Comparison of ENCODE assay signal across 14 cellular contexts in the genomic region with DNA sequence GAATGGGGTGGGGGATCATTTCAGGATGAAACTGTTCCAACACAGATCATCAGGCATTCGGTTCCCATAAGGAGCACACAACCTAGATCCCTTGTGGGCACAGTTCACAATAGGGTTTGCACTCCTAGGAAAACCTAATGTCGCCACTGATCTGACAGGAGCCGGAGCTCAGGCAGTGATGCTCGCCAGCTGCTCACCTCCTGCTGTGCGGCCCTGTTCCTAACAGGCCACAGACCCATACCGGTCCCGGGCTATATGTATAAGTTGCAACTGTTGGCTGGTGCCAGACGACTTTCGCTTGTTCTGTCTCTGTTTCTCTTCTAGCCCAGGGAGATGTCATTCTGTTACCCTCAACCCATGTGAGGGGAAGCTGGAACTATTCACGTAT.
A peak's percentile ranks its signal among the peaks of the same experiment; 100 is the strongest.
DNase-seq lines count a peak whose midpoint lies in the region; ATAC-seq, FAIRE-seq and TF ChIP-seq lines count a peak whose summit lies in the region.
"Had no signal": no experiment of that assay in that cellular context is flagged by ENCODE, and none has a peak within 500 bp of the region (broad histone marks: within the 10 kb centered on the region; RNA-seq: fewer than 3 reads in every experiment).

No MANE protein-coding gene starts in this region.

- DNase-seq in DMS153 (lab: John Stamatoyannopoulos, UW) (peak; percentile 65), GM18507 (ENCODE audit: extremely low spot score, insufficient read length, low read depth) (no peak), GM12878 (ENCODE audit: low read depth, low spot score) (no peak), psoas muscle (no peak), Ammon's horn (ENCODE audit: low spot score) (no peak), NCI-H2029 (lab: John Stamatoyannopoulos, UW) (no peak)
- DNase-seq in stimulated activated CD4-positive, alpha-beta T cell treated with anti-CD3 and anti-CD28 coated beads, Interleukin-15, amount 100 ng/mL, for 24 hours, result no peak
- DNase-seq: Calu3; foreskin melanocyte; NCI-H2081; Peyer's patch; stimulated activated CD4-positive, alpha-beta T cell treated with anti-CD3 and anti-CD28 coated beads, Interleukin-2, amount 100 ng/mL, for 48 hours; stimulated activated naive CD8-positive, alpha-beta T cell treated with anti-CD3 and anti-CD28 coated beads, Interleukin-15, amount 100 ng/mL, for 72 hours; T1000 had no signal

- ATAC-seq in GM12878 (no peak), psoas muscle (peak in 3 of 4 donors; percentile 24 to 56 (median 32))
- ATAC-seq: stimulated activated naive CD8-positive, alpha-beta T cell treated with anti-CD3 and anti-CD28 coated beads, Interleukin-15, amount 100 ng/mL, for 72 hours had no signal

- RAD21 ChIA-PET in GM12878 (lab: Charles Lee; ENCODE audit: unreplicated experiment), result interaction anchor here (1.1 to 14.5 kb wide), 3 partner anchors 12 to 165 kb away, joined by 3 to 463 read pairs (median 5); no protein-coding TSS in a partner anchor

- intact Hi-C loops in GM12878 (cut with micrococcal nuclease; ENCODE audit: unreplicated experiment) (no loop called here), psoas muscle (cut with DNase I) (no loop called here)

- peaks cover 47% of the 10 kb centered on the region for H3K4me1 ChIP-seq in GM12878 (ENCODE audit: control insufficient read depth, insufficient read depth, low read length)
- H3K4me1 ChIP-seq in psoas muscle, result peaks cover 47% of the 10 kb centered on the region
- H3K4me1 ChIP-seq: Peyer's patch had no signal

- H3K4me3 ChIP-seq in GM12878 (no peak overlapping the region), psoas muscle (no peak overlapping the region)
- H3K4me3 ChIP-seq: Peyer's patch had no signal

- FAIRE-seq in GM18507 (lab: Jason Lieb, UNC), result peak; percentile 67
- FAIRE-seq in GM12878 (lab: Jason Lieb, UNC), result no peak

- H3K27ac ChIP-seq in GM12878 (ENCODE audit: control insufficient read depth, insufficient read depth), result peak overlapping the region; percentile 50; the same call in 1 of the 2 replicates
- H3K27ac ChIP-seq in psoas muscle, result peak overlapping the region; percentile 64

- in situ Hi-C loops in GM12878 (cut with MboI), result no loop called here

- no peak overlapping the region for H2AFZ ChIP-seq in GM12878 (ENCODE audit: control insufficient read depth, low read depth, low read length)

- TF ChIP-seq POLR2A in GM12878 (IDR thresholded peaks at IDR 0.05; ENCODE audit: low read depth, low read length), result no peak; the same call in 1 of the 2 replicates

- peaks cover 2 to 4% of the 10 kb centered on the region in 2 experiments; a peak in 1 of 4 replicates for H3K36me3 ChIP-seq in GM12878 (ENCODE audit: control insufficient read depth in 2 of 2, insufficient read depth in 2 of 2, low read length in 1 of 2)
- no peaks in the 10 kb centered on the region for H3K36me3 ChIP-seq in psoas muscle (ENCODE audit: insufficient read depth in 1 of 2, low read depth in 1 of 2)
- H3K36me3 ChIP-seq: Peyer's patch had no signal

- H3K9ac ChIP-seq in GM12878 (ENCODE audit: control insufficient read depth, insufficient read depth, low read length), result no peak overlapping the region

- TF ChIP-seq CTCF in GM12878 (IDR thresholded peaks at IDR 0.05 in 2 of 3, conservative IDR thresholded peaks at IDR 0.05 in 1 of 3; ENCODE audit: control insufficient read depth in 2 of 3, extremely low read depth in 1 of 3, insufficient read depth in 1 of 3, low read depth in 3 of 3, low read length in 3 of 3) (no peak), psoas muscle (IDR thresholded peaks at IDR 0.05) (no peak)

- SMC1A ChIA-PET in GM12878 (lab: Charles Lee; ENCODE audit: uncharacterized antibody, unreplicated experiment), result interaction anchor here (1.6 to 13.4 kb wide), 3 partner anchors 9 to 164 kb away, joined by 5 to 453 read pairs (median 161); no protein-coding TSS in a partner anchor

- WGBS in GM12878 (ENCODE audit: insufficient coverage, insufficient replicate concordance, low lambda C conversion rate, missing lambda C conversion rate), result 37% methylated on average over 10 of the region's 10 CpGs
- 67 to 86% (median 77%) methylated on average over 10 of the region's 10 CpGs for WGBS in psoas muscle, 3 donors

- H3K9me3 ChIP-seq in GM12878 (replicated peaks; ENCODE audit: control insufficient read depth, insufficient read depth, low read length) (no peaks in the 10 kb centered on the region; the same call in 2 of the 3 replicates), psoas muscle (no peaks in the 10 kb centered on the region)
- H3K9me3 ChIP-seq: Peyer's patch had no signal

- H4K20me1 ChIP-seq in GM12878 (ENCODE audit: control insufficient read depth, insufficient read depth), result no peaks in the 10 kb centered on the region

- BruUV-seq in GM12878 (replicated peaks; lab: Mats Ljungman, UMichigan), result no TSS peak

- no peak for TF ChIP-seq EP300 in GM12878 (IDR thresholded peaks at IDR 0.05; ENCODE audit: borderline replicate concordance in 1 of 2, control insufficient read depth in 1 of 2, low read depth in 2 of 2, low read length in 2 of 2)

- TF ChIP-seq RAD21 in GM12878 (IDR thresholded peaks at IDR 0.05; ENCODE audit: insufficient read depth, low read depth, low read length), result no peak

- peak overlapping the region; percentile 35; the same call in 1 of the 2 replicates for H3K4me2 ChIP-seq in GM12878 (ENCODE audit: control insufficient read depth, insufficient read depth)

- POLR2A ChIA-PET in GM12878 (lab: Charles Lee), result interaction anchor here (0.6 to 11.7 kb wide), 4 partner anchors 10 to 164 kb away, joined by 3 to 144 read pairs (median 10); no protein-coding TSS in a partner anchor

- H3K27me3 ChIP-seq in GM12878 (replicated peaks in 1 of 2; ENCODE audit: control insufficient read depth in 2 of 2, insufficient read depth in 2 of 2, low read length in 1 of 2) (no peaks in the 10 kb centered on the region), psoas muscle (ENCODE audit: insufficient read depth in 3 of 3, low read length in 2 of 3) (no peaks in the 10 kb centered on the region)
- H3K27me3 ChIP-seq: Peyer's patch had no signal

- CTCF ChIA-PET in GM12878 (lab: Yijun Ruan, JAX), result interaction anchor here (0.8 to 18.1 kb wide), 3 partner anchors 12 to 290 kb away, joined by 3 to 416 read pairs (median 85); a partner anchor contains a TSS

- H3K79me2 ChIP-seq in GM12878 (ENCODE audit: control insufficient read depth, insufficient read depth, low read length), result peaks cover 89% of the 10 kb centered on the region

TF ChIP-seq in GM12878, 131 proteins besides CTCF, POLR2A, EP300 and RAD21:
- TF ChIP-seq TAF1 (IDR thresholded peaks at IDR 0.05; ENCODE audit: borderline replicate concordance, low read depth, low read length) (no peak), POLR2AphosphoS5 (IDR thresholded peaks at IDR 0.05; ENCODE audit: low read length) (no peak), IRF4 (IDR thresholded peaks at IDR 0.05; ENCODE audit: low read depth, low read length) (peak; percentile 24; the same call in 1 of the 2 replicates)
TF ChIP-seq in GM12878: peak in this region for 1.
